In the genomic region with DNA sequence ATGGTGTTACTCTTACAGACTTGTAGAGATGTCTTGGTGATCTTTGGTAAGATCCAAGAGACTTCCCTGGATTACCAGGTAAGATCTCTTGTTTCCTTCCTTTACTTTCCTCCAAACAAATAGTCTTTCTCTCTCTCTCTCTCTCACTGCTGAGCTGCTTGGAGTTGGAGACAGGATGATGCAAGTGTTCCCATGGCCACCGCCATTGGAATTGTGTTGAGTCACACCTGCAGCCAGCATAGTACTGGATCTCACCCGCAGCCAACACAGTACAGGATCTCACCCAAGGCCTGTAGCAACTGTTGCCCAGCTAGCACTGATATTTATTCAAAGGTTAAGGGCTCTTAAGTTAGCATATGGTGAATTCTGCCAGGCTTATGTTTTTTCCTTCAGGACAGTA, we compare ENCODE assay signal across 27 cellular contexts.
A peak's percentile ranks its signal among the peaks of the same experiment; 100 is the strongest.
DNase-seq lines count a peak whose midpoint lies in the region; ATAC-seq and TF ChIP-seq lines count a peak whose summit lies in the region.
"Had no signal": no experiment of that assay in that cellular context is flagged by ENCODE, and none has a peak within 500 bp of the region (broad histone marks: within the 10 kb centered on the region; RNA-seq: fewer than 3 reads in every experiment).

No MANE protein-coding gene starts in this region.

- TF ChIP-seq CTCF in fibroblast of mammary gland (conservative IDR thresholded peaks at IDR 0.05; ENCODE audit: control insufficient read depth, insufficient read depth, low read depth, low read length): no peak

- H3K4me3 ChIP-seq in fibroblast of mammary gland (ENCODE audit: control insufficient read depth, low read depth, low read length): no peak overlapping the region
- H3K4me3 ChIP-seq: tibial artery had no signal

- ATAC-seq in GM18868 (IDR thresholded peaks at IDR 0.05; ENCODE audit: unreplicated experiment): no peak
- no peak for ATAC-seq in GM21447 (IDR thresholded peaks at IDR 0.05; ENCODE audit: unreplicated experiment)
- no peak for ATAC-seq in stimulated activated naive CD8-positive, alpha-beta T cell treated with anti-CD3 and anti-CD28 coated beads, Interleukin-15, Interleukin-2, amounts not matched to agents 100 U/mL and 50 U/mL, for 24 hours
- ATAC-seq: activated CD4-positive, alpha-beta T cell treated with anti-CD3 and anti-CD28 coated beads for 36 hours; naive thymus-derived CD4-positive, alpha-beta T cell; T-cell had no signal

- DNase-seq in NCI-H2171 treated with DMSO at 0.1 percent for 48 hours (lab: John Stamatoyannopoulos, UW) (peak; percentile 1), NCI-H2171 (lab: John Stamatoyannopoulos, UW) (no peak), amniotic epithelial cell (ENCODE audit: low read depth) (peak; percentile 44), fibroblast of mammary gland (ENCODE audit: low read depth) (peak; percentile 36), NCI-H1048 (lab: John Stamatoyannopoulos, UW) (no peak)
- no peak for DNase-seq in stimulated activated naive CD8-positive, alpha-beta T cell treated with anti-CD3 and anti-CD28 coated beads, Interleukin-15, Interleukin-2, amounts not matched to agents 100 U/mL and 50 U/mL, for 24 hours
- DNase-seq: activated CD4-positive, alpha-beta T cell treated with anti-CD3 and anti-CD28 coated beads for 36 hours; activated CD8-positive, alpha-beta memory T cell treated with anti-CD3 and anti-CD28 coated beads for 24 hours; activated naive CD4-positive, alpha-beta T cell treated with anti-CD3 and anti-CD28 coated beads for 36 hours; activated T-cell treated with anti-CD3 and anti-CD28 coated beads, Interleukin-2, amount 50 U/mL, for 24 hours; anterior cingulate cortex; cerebellar nuclear complex; COR-L47; erythroblast; glutamatergic neuron; H7; KG1; naive thymus-derived CD4-positive, alpha-beta T cell; NCI-H187; OCI-M1; SHP77; stimulated activated CD4-positive, alpha-beta T cell treated with anti-CD3 and anti-CD28 coated beads, Interleukin-4, amount 100 ng/mL, for 24 hours; stimulated activated naive CD4-positive, alpha-beta T cell treated with Interleukin-2 at 50 U/mL for 16 hours; T-cell had no signal

Comparison
In these comparisons a context has a peak if more than half of its experiments do, and no peak if none do; other contexts are left out.
1. DNase-seq: peak in NCI-H2171 treated with DMSO at 0.1 percent for 48 hours (single experiment), amniotic epithelial cell (single experiment) and fibroblast of mammary gland (single experiment); none in NCI-H2171 (single experiment), NCI-H1048 (single experiment) and stimulated activated naive CD8-positive, alpha-beta T cell treated with anti-CD3 and anti-CD28 coated beads, Interleukin-15, Interleukin-2, amounts not matched to agents 100 U/mL and 50 U/mL, for 24 hours (single experiment).